Comparison of ENCODE assay signal across 8 cellular contexts in the genomic region with DNA sequence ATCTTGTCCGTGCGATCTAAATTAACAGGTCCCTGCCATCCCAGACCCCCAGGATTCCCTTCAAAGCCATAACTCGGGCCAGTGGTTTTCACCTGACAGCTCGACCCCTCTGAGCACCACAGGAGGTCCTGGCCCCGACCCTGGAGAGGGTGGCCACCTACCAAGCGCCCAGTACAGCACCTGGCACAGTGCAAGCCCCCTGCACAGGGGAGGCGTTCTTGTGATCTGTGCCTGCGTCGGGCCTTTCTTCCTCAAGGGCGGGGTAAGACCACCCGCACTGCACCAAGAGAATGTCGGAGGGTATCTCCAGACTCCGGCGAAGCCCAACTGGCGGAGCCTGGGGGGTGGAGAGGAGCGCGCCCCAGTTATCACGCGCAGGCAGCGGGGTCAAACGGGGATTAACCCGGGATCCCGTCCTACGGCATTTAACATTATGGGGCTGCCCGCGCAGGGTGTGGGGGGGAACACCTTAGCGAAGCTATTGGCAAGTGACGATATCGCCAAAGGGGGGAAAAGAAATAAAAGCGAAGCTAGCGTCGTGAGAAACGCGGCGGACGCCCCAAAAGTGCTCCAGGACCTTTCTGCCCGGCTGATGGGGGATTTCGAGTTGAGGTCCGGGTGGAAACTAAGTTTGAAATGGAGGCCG. TPM values are rescaled to one million over a fixed set of nuclear protein-coding genes. Genes with fewer than 3 reads are reported as not detected.
DNase-seq lines count a peak whose midpoint lies in the region; ATAC-seq, FAIRE-seq and TF ChIP-seq lines count a peak whose summit lies in the region.

No MANE protein-coding gene starts in this region.

- H3K4me3 Mint-ChIP-seq in Calu3 (ENCODE audit: low read depth, unreplicated experiment) = peak overlapping the region; percentile 82

- H4K20me1 ChIP-seq in PC-9 (ENCODE audit: insufficient read depth) (peaks cover 28% of the 10 kb centered on the region), HepG2 (ENCODE audit: insufficient read depth, low read length) (peaks cover 27% of the 10 kb centered on the region)

- CTCF ChIA-PET in Calu3 (lab: Charles Lee) (interaction anchor here (0.7 to 3.3 kb wide), 4 partner anchors 12 to 457 kb away, joined by 3 to 19 read pairs (median 4); no protein-coding TSS in a partner anchor), PC-9 (lab: Charles Lee) (interaction anchor here (1.0 kb wide), 1 partner anchor 80 kb away, joined by 3 read pairs; the partner anchor contains the start of genes MRPS12 and SARS2), HepG2 (lab: Yijun Ruan, JAX; ENCODE audit: low intra/inter-chr PET ratio, low total read pairs) (no interaction called here)

- BruUV-seq in Calu3 (replicated peaks; lab: Mats Ljungman, UMichigan) (TSS peak; percentile 11), PC-9 (replicated peaks; lab: Mats Ljungman, UMichigan) (TSS peak; percentile 6), HepG2 (replicated peaks; lab: Mats Ljungman, UMichigan) (TSS peak; percentile 86)

- H3K27ac ChIP-seq in PC-9 (peak overlapping the region; percentile 84), HepG2 (ENCODE audit: extremely low read length, insufficient read depth, low read length) (peak overlapping the region; percentile 84)

- FAIRE-seq in bronchial epithelial cell (lab: Jason Lieb, UNC) (no peak), HepG2 (lab: Jason Lieb, UNC) (no peak)

- H3K4me1 ChIP-seq in PC-9 (replicated peaks; ENCODE audit: insufficient read depth) (peaks cover 35% of the 10 kb centered on the region), HepG2 (ENCODE audit: insufficient read depth, low read length) (peaks cover 53% of the 10 kb centered on the region)

- peaks cover 42% of the 10 kb centered on the region for H3K79me2 ChIP-seq in PC-9 (ENCODE audit: low read depth)
- peaks cover 39% of the 10 kb centered on the region for H3K79me2 ChIP-seq in HepG2 (ENCODE audit: insufficient read depth, low read length)

- TF ChIP-seq EP300 in HepG2 (IDR thresholded peaks at IDR 0.05; ENCODE audit: low read depth in 2 of 2, low read length in 2 of 2) (no peak), HepG2 (CRISPR knock-in tag; IDR thresholded peaks at IDR 0.05; ENCODE audit: borderline replicate concordance) (no peak)

- H2AFZ ChIP-seq in PC-9 (peak overlapping the region; percentile 86), HepG2 (ENCODE audit: low read length) (no peak overlapping the region)

- H3K9me2 ChIP-seq in PC-9 (ENCODE audit: insufficient read depth) = no peaks in the 10 kb centered on the region

- H3K36me3 ChIP-seq in PC-9 (ENCODE audit: low read depth) (peaks cover 11% of the 10 kb centered on the region), bronchial epithelial cell (ENCODE audit: control insufficient read depth, insufficient read depth, low read length) (peaks cover 15% of the 10 kb centered on the region), HepG2 (replicated peaks in 1 of 2; ENCODE audit: control insufficient read depth in 1 of 2, insufficient read depth in 2 of 2, low read length in 2 of 2) (peaks cover 10 to 18% of the 10 kb centered on the region in 2 experiments)

- TF ChIP-seq CTCF in Calu3 (IDR thresholded peaks at IDR 0.05; ENCODE audit: unreplicated experiment) = no peak
- no peak for TF ChIP-seq CTCF in PC-9 (conservative IDR thresholded peaks at IDR 0.05)
- no peak for TF ChIP-seq CTCF in bronchial epithelial cell (IDR thresholded peaks at IDR 0.05; ENCODE audit: insufficient read depth, low read length, severe bottlenecking)
- TF ChIP-seq CTCF in HepG2 (CRISPR knock-in tag; IDR thresholded peaks at IDR 0.05) = no peak

- WGBS in HepG2 (ENCODE audit: low lambda C conversion rate) = 4% methylated on average over 34 of the region's 40 CpGs

- H3K27ac Mint-ChIP-seq in Calu3 (ENCODE audit: unreplicated experiment) = peak overlapping the region; percentile 98

- peaks cover 36% of the 10 kb centered on the region for H3K4me1 Mint-ChIP-seq in Calu3 (ENCODE audit: low read depth, unreplicated experiment)

- H3K36me3 Mint-ChIP-seq in Calu3 (ENCODE audit: insufficient read depth, unreplicated experiment) = peaks cover 72% of the 10 kb centered on the region

- H3K27me3 ChIP-seq in PC-9 (ENCODE audit: insufficient read depth, low read depth) = no peaks in the 10 kb centered on the region
- H3K27me3 ChIP-seq in bronchial epithelial cell (ENCODE audit: control insufficient read depth, insufficient read depth, low read length) = no peaks in the 10 kb centered on the region
- no peaks in the 10 kb centered on the region; a peak in 1 of 5 replicates for H3K27me3 ChIP-seq in HepG2 (ENCODE audit: control insufficient read depth in 1 of 2, insufficient read depth in 2 of 2, low read length in 2 of 2)

- peaks cover 14% of the 10 kb centered on the region for H3K27me3 Mint-ChIP-seq in Calu3 (ENCODE audit: unreplicated experiment)

- in situ Hi-C loops in HepG2 (cut with HindIII; ENCODE audit: extremely low pct_ligation_motif_present, low pct_unique_long_range_greater_than_20kb) = no loop called here
- in situ Hi-C loops in KBM-7 (cut with MboI; ENCODE audit: low pct_unique_long_range_greater_than_20kb, low sequenced_read_pairs) = no loop called here

- peaks cover 45% of the 10 kb centered on the region for H3F3A ChIP-seq in PC-9 (ENCODE audit: insufficient read depth, low read depth)

- H3K9ac ChIP-seq in HepG2 (ENCODE audit: insufficient read depth, low read depth, low read length) = peak overlapping the region; percentile 78

- DNase-seq in Calu3 (no peak), PC-9 (no peak), bronchial epithelial cell (ENCODE audit: low read depth) (no peak), HepG2 (ENCODE audit: low spot score) (no peak), KBM-7 (no peak), NCI-H2196 treated with DMSO at 0.1 percent for 48 hours (lab: John Stamatoyannopoulos, UW; ENCODE audit: unreplicated experiment) (no peak), GF-D8 (lab: John Stamatoyannopoulos, UW) (no peak)
- DNase-seq in stimulated activated naive CD4-positive, alpha-beta T cell treated with Interleukin-2 at 50 U/mL for 16 hours (lab: John Stamatoyannopoulos, UW) = peak; percentile 27

- intact Hi-C loops in Calu3 (cut with micrococcal nuclease; ENCODE audit: unreplicated experiment) = loop anchor here (1.0 to 5.0 kb wide), 2 partner anchors 36 to 79 kb away; partner anchors contain the start of genes MRPS12 and SARS2
- intact Hi-C loops in PC-9 (cut with micrococcal nuclease; ENCODE audit: unreplicated experiment) = loop anchor here (1.0 to 5.0 kb wide), 7 partner anchors 14 to 214 kb away; partner anchors contain the start of genes ECH1, MRPS12, NFKBIB and SARS2
- intact Hi-C loops in HepG2 (cut with micrococcal nuclease; ENCODE audit: unreplicated experiment) = loop anchor here (2.0 kb wide), 2 partner anchors 20 to 48 kb away; partner anchors contain the start of genes ECH1, NFKBIB and SIRT2

- peak in 1 of 2 experiments; percentile 37; a peak in 1 of 4 replicates for TF ChIP-seq POLR2A in HepG2 (IDR thresholded peaks at IDR 0.05; ENCODE audit: insufficient read depth in 1 of 2, low read depth in 2 of 2, low read length in 2 of 2)

- H3K4me2 ChIP-seq in PC-9 (peak overlapping the region; percentile 99), HepG2 (ENCODE audit: low read depth, low read length) (peak overlapping the region; percentile 88)

- H3K9me3 Mint-ChIP-seq in Calu3 (ENCODE audit: low read depth, unreplicated experiment) = no peaks in the 10 kb centered on the region

- H3K4me3 ChIP-seq in PC-9 (peak overlapping the region; percentile 76), bronchial epithelial cell (ENCODE audit: low read depth, low read length) (peak overlapping the region; percentile 70), HepG2 (replicated peaks in 1 of 3; ENCODE audit: insufficient read depth in 1 of 3, low read depth in 2 of 3, low read length in 3 of 3) (peak overlapping the region; percentile 62 to 87 (median 72))

- TF ChIP-seq RAD21 in HepG2 (CRISPR knock-in tag; IDR thresholded peaks at IDR 0.05) = no peak

- H3K9me3 ChIP-seq in PC-9 (ENCODE audit: insufficient read depth, low read depth) = no peaks in the 10 kb centered on the region
- no peaks in the 10 kb centered on the region for H3K9me3 ChIP-seq in HepG2 (ENCODE audit: low read length)

- POLR2A ChIA-PET in PC-9 (lab: Charles Lee; ENCODE audit: unreplicated experiment) (interaction anchor here (0.5 to 0.7 kb wide), 6 partner anchors 12 to 316 kb away, joined by 3 to 17 read pairs (median 4); no protein-coding TSS in a partner anchor), HepG2 (lab: Yijun Ruan, JAX) (interaction anchor here (0.9 to 9.1 kb wide), 21 partner anchors 9 to 232 kb away, joined by 3 to 148 read pairs (median 5); partner anchors contain the start of genes ACTN4, ECH1, EIF3K and MRPS12)

- peak; percentile 8 for ATAC-seq in HepG2

RNA-seq across cellular contexts. Expression of gene HNRNPL, which starts 1.3 kb away (rescaled TPM):
- 383 and 408 TPM in 2 replicates for total RNA-seq in Calu3 (2022)
- total RNA-seq in PC-9 (2021) = 368 and 443 TPM in 2 replicates
- 172 and 246 TPM in 2 replicates for total RNA-seq in bronchial epithelial cell
- 270 and 278 TPM in 2 replicates for total RNA-seq in HepG2 (2016; rRNA removed; fragmentation: Illumina TruSeq; extraction: Trizol)
- 44.9 and 50.3 TPM in 2 replicates for total RNA-seq in HepG2 (2016; cell fraction: cytosol; rRNA removed; fragmentation: Illumina TruSeq; extraction: Trizol; ENCODE audit: low read depth)
- 247 and 303 TPM in 2 replicates for total RNA-seq in HepG2 (2016; cell fraction: insoluble cytoplasmic fraction; rRNA removed; fragmentation: Illumina TruSeq; extraction: Trizol)
- 97.2 and 106 TPM in 2 replicates for total RNA-seq in HepG2 (2016; cell fraction: membrane; rRNA removed; fragmentation: Illumina TruSeq; extraction: Trizol)
- total RNA-seq in HepG2 (2016; cell fraction: nucleus; rRNA removed; fragmentation: Illumina TruSeq; extraction: Trizol) = 191 and 201 TPM in 2 replicates
- 148 and 156 TPM in 2 replicates for polyA plus RNA-seq in HepG2 (2011; rRNA removed)
- polyA plus RNA-seq in HepG2 (2011; cell fraction: cytosol; rRNA removed) = 89.9 and 92.3 TPM in 2 replicates
- polyA plus RNA-seq in HepG2 (2011; cell fraction: nucleus; rRNA removed) = 184 and 197 TPM in 2 replicates
- 166 and 314 TPM in 2 replicates for polyA plus RNA-seq in HepG2 (2012)
- polyA plus RNA-seq in HepG2 (2016; cell fraction: cytosol; fragmentation: Illumina TruSeq; extraction: Trizol; ENCODE audit: low read depth) = 36.1 and 37.5 TPM in 2 replicates
- polyA plus RNA-seq in HepG2 (2016; cell fraction: insoluble cytoplasmic fraction; fragmentation: Illumina TruSeq; extraction: Trizol; ENCODE audit: low read depth) = 257 and 357 TPM in 2 replicates
- 76.7 and 82.5 TPM in 2 replicates for polyA plus RNA-seq in HepG2 (2016; cell fraction: membrane; fragmentation: Illumina TruSeq; extraction: Trizol; ENCODE audit: low read depth)
- polyA plus RNA-seq in HepG2 (2016; cell fraction: nucleus; fragmentation: Illumina TruSeq; extraction: Trizol; ENCODE audit: insufficient read depth, low read depth) = 372 and 405 TPM in 2 replicates
- polyA minus RNA-seq in HepG2 (2011; rRNA and poly(A)+ RNA removed; ENCODE audit: low replicate concordance) = 218 and 315 TPM in 2 replicates
- polyA minus RNA-seq in HepG2 (2011; cell fraction: cytosol; rRNA and poly(A)+ RNA removed) = 121 and 131 TPM in 2 replicates
- polyA minus RNA-seq in HepG2 (2011; cell fraction: nucleus; rRNA and poly(A)+ RNA removed) = 131 and 151 TPM in 2 replicates

RNA-seq across cellular contexts. Expression of gene ECH1, which starts 19.5 kb away (rescaled TPM):
- total RNA-seq in Calu3 (2022) (253 and 291 TPM in 2 replicates), PC-9 (2021) (142 and 143 TPM in 2 replicates), bronchial epithelial cell (44.5 and 51.1 TPM in 2 replicates), HepG2 (2016; rRNA removed; fragmentation: Illumina TruSeq; extraction: Trizol) (45.4 and 54.8 TPM in 2 replicates)
- total RNA-seq in HepG2 (2016; cell fraction: cytosol; rRNA removed; fragmentation: Illumina TruSeq; extraction: Trizol; ENCODE audit: low read depth) = 17.9 and 23.1 TPM in 2 replicates
- total RNA-seq in HepG2 (2016; cell fraction: insoluble cytoplasmic fraction; rRNA removed; fragmentation: Illumina TruSeq; extraction: Trizol) = 41.2 and 57.4 TPM in 2 replicates
- 15.1 and 19.6 TPM in 2 replicates for total RNA-seq in HepG2 (2016; cell fraction: membrane; rRNA removed; fragmentation: Illumina TruSeq; extraction: Trizol)
- total RNA-seq in HepG2 (2016; cell fraction: nucleus; rRNA removed; fragmentation: Illumina TruSeq; extraction: Trizol) = 31.4 and 37.2 TPM in 2 replicates
- polyA plus RNA-seq in HepG2 (2011; rRNA removed) = 198 and 277 TPM in 2 replicates
- 180 and 200 TPM in 2 replicates for polyA plus RNA-seq in HepG2 (2011; cell fraction: cytosol; rRNA removed)
- 123 and 139 TPM in 2 replicates for polyA plus RNA-seq in HepG2 (2011; cell fraction: nucleus; rRNA removed)
- 231 and 273 TPM in 2 replicates for polyA plus RNA-seq in HepG2 (2012)
- polyA plus RNA-seq in HepG2 (2016; cell fraction: cytosol; fragmentation: Illumina TruSeq; extraction: Trizol; ENCODE audit: low read depth) = 49.8 and 49.9 TPM in 2 replicates
- 244 and 262 TPM in 2 replicates for polyA plus RNA-seq in HepG2 (2016; cell fraction: insoluble cytoplasmic fraction; fragmentation: Illumina TruSeq; extraction: Trizol; ENCODE audit: low read depth)
- 43.5 and 46.5 TPM in 2 replicates for polyA plus RNA-seq in HepG2 (2016; cell fraction: membrane; fragmentation: Illumina TruSeq; extraction: Trizol; ENCODE audit: low read depth)
- 142 and 151 TPM in 2 replicates for polyA plus RNA-seq in HepG2 (2016; cell fraction: nucleus; fragmentation: Illumina TruSeq; extraction: Trizol; ENCODE audit: insufficient read depth, low read depth)
- 119 and 143 TPM in 2 replicates for polyA minus RNA-seq in HepG2 (2011; rRNA and poly(A)+ RNA removed; ENCODE audit: low replicate concordance)
- polyA minus RNA-seq in HepG2 (2011; cell fraction: cytosol; rRNA and poly(A)+ RNA removed) = 74.8 and 77.1 TPM in 2 replicates
- polyA minus RNA-seq in HepG2 (2011; cell fraction: nucleus; rRNA and poly(A)+ RNA removed) = 30.3 and 39.7 TPM in 2 replicates

RNA-seq across cellular contexts. Expression of gene RINL, which starts 27.0 kb away (rescaled TPM):
- 4.1 TPM in 2 replicates for total RNA-seq in Calu3 (2022)
- 10.3 and 14.6 TPM in 2 replicates for total RNA-seq in PC-9 (2021)
- 8.7 and 12.3 TPM in 2 replicates for total RNA-seq in bronchial epithelial cell
- total RNA-seq in HepG2 (2016; rRNA removed; fragmentation: Illumina TruSeq; extraction: Trizol) = 10.3 and 11.4 TPM in 2 replicates
- total RNA-seq in HepG2 (2016; cell fraction: cytosol; rRNA removed; fragmentation: Illumina TruSeq; extraction: Trizol; ENCODE audit: low read depth) = 4.4 and 4.8 TPM in 2 replicates
- 11.9 and 12.4 TPM in 2 replicates for total RNA-seq in HepG2 (2016; cell fraction: insoluble cytoplasmic fraction; rRNA removed; fragmentation: Illumina TruSeq; extraction: Trizol)
- total RNA-seq in HepG2 (2016; cell fraction: membrane; rRNA removed; fragmentation: Illumina TruSeq; extraction: Trizol) = 8.3 and 11.2 TPM in 2 replicates
- 5.0 and 8.7 TPM in 2 replicates for total RNA-seq in HepG2 (2016; cell fraction: nucleus; rRNA removed; fragmentation: Illumina TruSeq; extraction: Trizol)
- polyA plus RNA-seq in HepG2 (2011; rRNA removed) = 18.0 and 18.5 TPM in 2 replicates
- 13.8 and 14.5 TPM in 2 replicates for polyA plus RNA-seq in HepG2 (2011; cell fraction: cytosol; rRNA removed)
- 23.0 and 23.9 TPM in 2 replicates for polyA plus RNA-seq in HepG2 (2011; cell fraction: nucleus; rRNA removed)
- 8.6 and 10.2 TPM in 2 replicates for polyA plus RNA-seq in HepG2 (2012)
- polyA plus RNA-seq in HepG2 (2016; cell fraction: cytosol; fragmentation: Illumina TruSeq; extraction: Trizol; ENCODE audit: low read depth) = 2.4 and 2.6 TPM in 2 replicates
- polyA plus RNA-seq in HepG2 (2016; cell fraction: insoluble cytoplasmic fraction; fragmentation: Illumina TruSeq; extraction: Trizol; ENCODE audit: low read depth) = 9.1 and 12.2 TPM in 2 replicates
- polyA plus RNA-seq in HepG2 (2016; cell fraction: membrane; fragmentation: Illumina TruSeq; extraction: Trizol; ENCODE audit: low read depth) = 5.3 and 6.5 TPM in 2 replicates
- 12.7 and 15.7 TPM in 2 replicates for polyA plus RNA-seq in HepG2 (2016; cell fraction: nucleus; fragmentation: Illumina TruSeq; extraction: Trizol; ENCODE audit: insufficient read depth, low read depth)
- polyA minus RNA-seq in HepG2 (2011; rRNA and poly(A)+ RNA removed; ENCODE audit: low replicate concordance) = 3.7 and 14.6 TPM in 2 replicates
- polyA minus RNA-seq in HepG2 (2011; cell fraction: cytosol; rRNA and poly(A)+ RNA removed) = 5.7 and 7.2 TPM in 2 replicates
- 9.9 and 10.7 TPM in 2 replicates for polyA minus RNA-seq in HepG2 (2011; cell fraction: nucleus; rRNA and poly(A)+ RNA removed)

RNA-seq across cellular contexts. Expression of gene LGALS4, which starts 38.4 kb away (rescaled TPM):
- 321 and 537 TPM in 2 replicates for total RNA-seq in Calu3 (2022)
- total RNA-seq in PC-9 (2021) = 1.0 and 2.2 TPM in 2 replicates
- total RNA-seq in bronchial epithelial cell = 0.64 and 1.1 TPM in 2 replicates
- total RNA-seq in HepG2 (2016; rRNA removed; fragmentation: Illumina TruSeq; extraction: Trizol) = 0.24 and 0.32 TPM in 2 replicates
- not detected in 2 replicates for total RNA-seq in HepG2 (2016; cell fraction: cytosol; rRNA removed; fragmentation: Illumina TruSeq; extraction: Trizol; ENCODE audit: low read depth)
- total RNA-seq in HepG2 (2016; cell fraction: insoluble cytoplasmic fraction; rRNA removed; fragmentation: Illumina TruSeq; extraction: Trizol) = 0.39 TPM in 1 of 2 replicates, not detected in the other
- 0.31 TPM in 1 of 2 replicates, not detected in the other for total RNA-seq in HepG2 (2016; cell fraction: membrane; rRNA removed; fragmentation: Illumina TruSeq; extraction: Trizol)
- total RNA-seq in HepG2 (2016; cell fraction: nucleus; rRNA removed; fragmentation: Illumina TruSeq; extraction: Trizol) = 0.28 and 0.41 TPM in 2 replicates
- 0.48 and 0.71 TPM in 2 replicates for polyA plus RNA-seq in HepG2 (2011; rRNA removed)
- 0.26 and 0.30 TPM in 2 replicates for polyA plus RNA-seq in HepG2 (2011; cell fraction: cytosol; rRNA removed)
- 2.4 and 2.9 TPM in 2 replicates for polyA plus RNA-seq in HepG2 (2011; cell fraction: nucleus; rRNA removed)
- polyA plus RNA-seq in HepG2 (2012) = 0.59 and 0.87 TPM in 2 replicates
- 0.17 TPM in 1 of 2 replicates, not detected in the other for polyA plus RNA-seq in HepG2 (2016; cell fraction: cytosol; fragmentation: Illumina TruSeq; extraction: Trizol; ENCODE audit: low read depth)
- polyA plus RNA-seq in HepG2 (2016; cell fraction: insoluble cytoplasmic fraction; fragmentation: Illumina TruSeq; extraction: Trizol; ENCODE audit: low read depth) = not detected in 2 replicates
- polyA plus RNA-seq in HepG2 (2016; cell fraction: membrane; fragmentation: Illumina TruSeq; extraction: Trizol; ENCODE audit: low read depth) = 0.26 TPM in 1 of 2 replicates, not detected in the other
- polyA plus RNA-seq in HepG2 (2016; cell fraction: nucleus; fragmentation: Illumina TruSeq; extraction: Trizol; ENCODE audit: insufficient read depth, low read depth) = 2.4 TPM in 1 of 2 replicates, not detected in the other
- polyA minus RNA-seq in HepG2 (2011; rRNA and poly(A)+ RNA removed; ENCODE audit: low replicate concordance) = 0.42 and 0.68 TPM in 2 replicates
- not detected in 2 replicates for polyA minus RNA-seq in HepG2 (2011; cell fraction: cytosol; rRNA and poly(A)+ RNA removed)
- 0.90 and 3.0 TPM in 2 replicates for polyA minus RNA-seq in HepG2 (2011; cell fraction: nucleus; rRNA and poly(A)+ RNA removed)

RNA-seq across cellular contexts. Expression of gene SIRT2, which starts 48.3 kb away (rescaled TPM):
- 51.7 and 55.6 TPM in 2 replicates for total RNA-seq in Calu3 (2022)
- 29.6 and 32.9 TPM in 2 replicates for total RNA-seq in PC-9 (2021)
- 41.3 and 44.7 TPM in 2 replicates for total RNA-seq in bronchial epithelial cell
- total RNA-seq in HepG2 (2016; rRNA removed; fragmentation: Illumina TruSeq; extraction: Trizol) = 20.3 and 22.3 TPM in 2 replicates
- 14.3 and 15.2 TPM in 2 replicates for total RNA-seq in HepG2 (2016; cell fraction: cytosol; rRNA removed; fragmentation: Illumina TruSeq; extraction: Trizol; ENCODE audit: low read depth)
- total RNA-seq in HepG2 (2016; cell fraction: insoluble cytoplasmic fraction; rRNA removed; fragmentation: Illumina TruSeq; extraction: Trizol) = 18.1 and 20.6 TPM in 2 replicates
- 24.1 and 28.8 TPM in 2 replicates for total RNA-seq in HepG2 (2016; cell fraction: membrane; rRNA removed; fragmentation: Illumina TruSeq; extraction: Trizol)
- 10.5 and 13.7 TPM in 2 replicates for total RNA-seq in HepG2 (2016; cell fraction: nucleus; rRNA removed; fragmentation: Illumina TruSeq; extraction: Trizol)
- 26.1 and 32.6 TPM in 2 replicates for polyA plus RNA-seq in HepG2 (2011; rRNA removed)
- polyA plus RNA-seq in HepG2 (2011; cell fraction: cytosol; rRNA removed) = 20.9 and 26.0 TPM in 2 replicates
- polyA plus RNA-seq in HepG2 (2011; cell fraction: nucleus; rRNA removed) = 54.3 and 54.9 TPM in 2 replicates
- 17.1 and 18.5 TPM in 2 replicates for polyA plus RNA-seq in HepG2 (2012)
- polyA plus RNA-seq in HepG2 (2016; cell fraction: cytosol; fragmentation: Illumina TruSeq; extraction: Trizol; ENCODE audit: low read depth) = 19.1 and 22.5 TPM in 2 replicates
- polyA plus RNA-seq in HepG2 (2016; cell fraction: insoluble cytoplasmic fraction; fragmentation: Illumina TruSeq; extraction: Trizol; ENCODE audit: low read depth) = 21.0 and 27.0 TPM in 2 replicates
- polyA plus RNA-seq in HepG2 (2016; cell fraction: membrane; fragmentation: Illumina TruSeq; extraction: Trizol; ENCODE audit: low read depth) = 29.2 and 29.4 TPM in 2 replicates
- 29.4 and 29.5 TPM in 2 replicates for polyA plus RNA-seq in HepG2 (2016; cell fraction: nucleus; fragmentation: Illumina TruSeq; extraction: Trizol; ENCODE audit: insufficient read depth, low read depth)
- 15.5 and 28.6 TPM in 2 replicates for polyA minus RNA-seq in HepG2 (2011; rRNA and poly(A)+ RNA removed; ENCODE audit: low replicate concordance)
- 12.0 and 12.7 TPM in 2 replicates for polyA minus RNA-seq in HepG2 (2011; cell fraction: cytosol; rRNA and poly(A)+ RNA removed)
- 10.3 and 11.2 TPM in 2 replicates for polyA minus RNA-seq in HepG2 (2011; cell fraction: nucleus; rRNA and poly(A)+ RNA removed)
